ENCODE assay signal across 16 cellular contexts in genomic region chr12:83092101-83092500, GRCh38.
DNase-seq lines count a peak whose midpoint lies in the region; ATAC-seq, FAIRE-seq and TF ChIP-seq lines count a peak whose summit lies in the region.
"Had no signal": no experiment of that assay in that cellular context is flagged by ENCODE, and none has a peak within 500 bp of the region (broad histone marks: within the 10 kb centered on the region; RNA-seq: fewer than 3 reads in every experiment).

No MANE protein-coding gene starts in this region.

- peak; percentile 23 for DNase-seq in Ammon's horn (ENCODE audit: low spot score)
- DNase-seq in NCI-H1436 (lab: John Stamatoyannopoulos, UW): peak; percentile 34
- no peak for DNase-seq in K562 (ENCODE audit: extremely low read depth in 1 of 4, low spot score in 3 of 4)
- DNase-seq in medulla oblongata (ENCODE audit: extremely low spot score): peak; percentile 21
- no peak for DNase-seq in cerebellar nuclear complex (lab: John Stamatoyannopoulos, UW)
- no peak for DNase-seq in activated naive CD4-positive, alpha-beta T cell treated with anti-CD3 and anti-CD28 coated beads, Interleukin-2, amount 50 U/mL, for 72 hours (ENCODE audit: low spot score in 2 of 2)
- DNase-seq: ACHN; CD4-positive, alpha-beta T cell; Kasumi-1; NCI-H510A treated with DMSO at 0.1 percent for 48 hours; PC-9; T-cell had no signal

- no peaks in the 10 kb centered on the region for H3K27me3 ChIP-seq in K562 (ENCODE audit: control insufficient read depth in 2 of 2, insufficient read depth in 2 of 2, low read length in 2 of 2)

- TF ChIP-seq CTCF in K562 (IDR thresholded peaks at IDR 0.05 in 2 of 3, conservative IDR thresholded peaks at IDR 0.05 in 1 of 3; ENCODE audit: insufficient read depth in 2 of 3, low read depth in 1 of 3, low read length in 3 of 3): no peak

- H3K36me3 Mint-ChIP-seq in activated naive CD4-positive, alpha-beta T cell treated with anti-CD3 and anti-CD28 coated beads, Interleukin-2, amount 50 U/mL, for 72 hours: no peaks in the 10 kb centered on the region
- H3K36me3 Mint-ChIP-seq: T-cell had no signal

- intact Hi-C loops in K562 (cut with micrococcal nuclease): loop anchor here (10.0 kb wide), 1 partner anchor 77 kb away; no protein-coding TSS in a partner anchor

- peak; percentile 26 for FAIRE-seq in K562 (lab: Jason Lieb, UNC)
- FAIRE-seq: D721Med had no signal

- no peak overlapping the region for H2AFZ ChIP-seq in K562 (ENCODE audit: low read depth, low read length)
- H2AFZ ChIP-seq: PC-9 had no signal

- no peaks in the 10 kb centered on the region for H3K9me3 ChIP-seq in K562 (replicated peaks; ENCODE audit: control insufficient read depth, insufficient read depth, low read depth, low read length)
- H3K9me3 ChIP-seq: HAP-1 had no signal

- ATAC-seq in K562 (no peak), GM18909 (IDR thresholded peaks at IDR 0.05; ENCODE audit: poor library complexity, unreplicated experiment) (no peak)
- no peak for ATAC-seq in activated naive CD4-positive, alpha-beta T cell treated with anti-CD3 and anti-CD28 coated beads, Interleukin-2, amount 50 U/mL, for 72 hours
- ATAC-seq: T-cell had no signal

- H3K9me1 ChIP-seq in K562 (ENCODE audit: control insufficient read depth, insufficient read depth, low read length): no peaks in the 10 kb centered on the region

- H3K4me2 ChIP-seq in K562 (ENCODE audit: insufficient read depth, low read length): no peak overlapping the region
- H3K4me2 ChIP-seq: PC-9 had no signal

- POLR2A ChIA-PET in K562 (lab: Yijun Ruan, JAX): no interaction called here

- in situ Hi-C loops in K562 (cut with MboI): no loop called here

- no peak overlapping the region for H3K27ac ChIP-seq in K562 (ENCODE audit: extremely low read depth, low read depth, low read length)
- H3K27ac ChIP-seq: PC-9 had no signal

- TF ChIP-seq EP300 in K562 (IDR thresholded peaks at IDR 0.05; ENCODE audit: low read length): no peak

- no peaks in the 10 kb centered on the region for H4K20me1 ChIP-seq in K562 (replicated peaks; ENCODE audit: control insufficient read depth, insufficient read depth, low read length)

- no peak overlapping the region for H3K27ac Mint-ChIP-seq in activated naive CD4-positive, alpha-beta T cell treated with anti-CD3 and anti-CD28 coated beads, Interleukin-2, amount 50 U/mL, for 72 hours
- H3K27ac Mint-ChIP-seq: B cell; CD4-positive, alpha-beta T cell; T-cell had no signal

- no peak for TF ChIP-seq RAD21 in K562 (CRISPR knock-in tag; conservative IDR thresholded peaks at IDR 0.05 in 1 of 2, IDR thresholded peaks at IDR 0.05 in 1 of 2)

- WGBS in K562 (ENCODE audit: insufficient coverage, low coverage, missing lambda C conversion rate): 8% methylated on average over 1 of the region's 1 CpG

- no peak overlapping the region for H3K4me3 ChIP-seq in K562
- H3K4me3 ChIP-seq: HAP-1, PC-9 had no signal

- CTCF ChIA-PET in K562 (lab: Yijun Ruan, JAX; ENCODE audit: low intra/inter-chr PET ratio): no interaction called here

- peaks cover 10 to 16% of the 10 kb centered on the region in 2 donors for H3K9me3 Mint-ChIP-seq in activated naive CD4-positive, alpha-beta T cell treated with anti-CD3 and anti-CD28 coated beads, Interleukin-2, amount 50 U/mL, for 72 hours
- H3K9me3 Mint-ChIP-seq: CD4-positive, alpha-beta T cell had no signal

- TF ChIP-seq POLR2A in K562 (conservative IDR thresholded peaks at IDR 0.05): no peak

- H3K79me2 ChIP-seq in K562 (ENCODE audit: control insufficient read depth, insufficient read depth, low read length): no peaks in the 10 kb centered on the region

- H3K4me1 ChIP-seq in K562 (replicated peaks in 1 of 2; ENCODE audit: control insufficient read depth in 2 of 2, insufficient read depth in 2 of 2, low read length in 2 of 2): peaks cover 0 to 6% of the 10 kb centered on the region in 2 experiments; a peak in 3 of 5 replicates

- no peak overlapping the region for H3K9ac ChIP-seq in K562 (ENCODE audit: insufficient read depth in 1 of 2, low read depth in 2 of 2, low read length in 2 of 2)

- no peaks in the 10 kb centered on the region for H3K36me3 ChIP-seq in K562 (ENCODE audit: control insufficient read depth, insufficient read depth, low read length)
- H3K36me3 ChIP-seq: HAP-1 had no signal

- BruUV-seq in K562 (replicated peaks; lab: Mats Ljungman, UMichigan): no TSS peak

TF ChIP-seq in K562, 482 proteins besides CTCF, POLR2A, EP300 and RAD21:
- TF ChIP-seq FIP1L1 (IDR thresholded peaks at IDR 0.05; ENCODE audit: low read depth, low read length, poor library complexity, severe bottlenecking) (no peak), ATF7 (IDR thresholded peaks at IDR 0.05) (no peak), NCOA1 (IDR thresholded peaks at IDR 0.05; ENCODE audit: low read depth) (no peak), NR2F6 (CRISPR knock-in tag; IDR thresholded peaks at IDR 0.05) (no peak), ASH1L (IDR thresholded peaks at IDR 0.05; ENCODE audit: borderline replicate concordance, low read depth, partially characterized antibody) (no peak)

Comparison
In these comparisons a context has a peak if more than half of its experiments do, and no peak if none do; other contexts are left out.
1. DNase-seq: peak in Ammon's horn (single experiment), NCI-H1436 (single experiment) and medulla oblongata (single experiment); none in K562 (0 of 4), cerebellar nuclear complex (0 of 2) and activated naive CD4-positive, alpha-beta T cell treated with anti-CD3 and anti-CD28 coated beads, Interleukin-2, amount 50 U/mL, for 72 hours (0 of 2).